ENCODE assay signal across 26 cellular contexts in genomic region chr16:85635545-85636140, GRCh38. TPM values are rescaled to one million over a fixed set of nuclear protein-coding genes. Genes with fewer than 3 reads are reported as not detected.
DNase-seq lines count a peak whose midpoint lies in the region; ATAC-seq, FAIRE-seq and TF ChIP-seq lines count a peak whose summit lies in the region.
"Had no signal": no experiment of that assay in that cellular context is flagged by ENCODE, and none has a peak within 500 bp of the region (broad histone marks: within the 10 kb centered on the region; RNA-seq: fewer than 3 reads in every experiment).

No MANE protein-coding gene starts in this region.

- H2BK15ac ChIP-seq in IMR-90 (ENCODE audit: low read depth, low read length): no peak overlapping the region
- no peak overlapping the region for H2BK15ac ChIP-seq in H1 (ENCODE audit: low read length)
- H2BK15ac ChIP-seq in neuronal stem cell (ENCODE audit: low read length): peak overlapping the region; percentile 62

- H4K20me1 ChIP-seq in IMR-90 (ENCODE audit: insufficient read depth, low read length): peaks cover 98% of the 10 kb centered on the region
- peaks cover 49 to 70% of the 10 kb centered on the region in 2 experiments for H4K20me1 ChIP-seq in H1 (replicated peaks in 1 of 2; ENCODE audit: control insufficient read depth in 1 of 2, insufficient read depth in 2 of 2, low read length in 2 of 2)

- no TSS peak for BruUV-seq in IMR-90 (replicated peaks; lab: Mats Ljungman, UMichigan)

- H3K4me1 ChIP-seq in IMR-90 (ENCODE audit: control insufficient read depth, insufficient read depth, low read length): no peaks in the 10 kb centered on the region
- H3K4me1 ChIP-seq in H1 (replicated peaks in 1 of 4; ENCODE audit: control insufficient read depth in 3 of 4, insufficient read depth in 4 of 4, low read length in 3 of 4): peaks cover 0 to 9% (median 0%) of the 10 kb centered on the region in 4 experiments; a peak in 4 of 7 replicates
- peaks cover 19 to 22% of the 10 kb centered on the region in 2 donors for H3K4me1 ChIP-seq in neuronal stem cell (ENCODE audit: control insufficient read depth in 2 of 2, insufficient read depth in 1 of 2, low read depth in 1 of 2, low read length in 2 of 2)
- H3K4me1 ChIP-seq: ascending aorta had no signal

- H3K79me2 ChIP-seq in H1 (ENCODE audit: control insufficient read depth in 1 of 2, insufficient read depth in 2 of 2, low read length in 2 of 2): peaks cover 3 to 94% of the 10 kb centered on the region in 2 experiments; a peak in 3 of 4 replicates

- no peak overlapping the region for H3K27ac ChIP-seq in IMR-90 (ENCODE audit: insufficient read depth, low read length)
- H3K27ac ChIP-seq in H1 (ENCODE audit: low read depth, low read length): no peak overlapping the region
- no peak overlapping the region for H3K27ac ChIP-seq in neuronal stem cell (replicated peaks; ENCODE audit: low read length)
- no peak overlapping the region for H3K27ac ChIP-seq in caudate nucleus (ENCODE audit: low read depth, low read length)
- H3K27ac ChIP-seq: ascending aorta, hepatocyte, left ventricle myocardium inferior, ovary, spleen, testis had no signal

- H2BK5ac ChIP-seq in IMR-90 (ENCODE audit: low read depth, low read length, poor library complexity, severe bottlenecking): no peak overlapping the region
- no peak overlapping the region for H2BK5ac ChIP-seq in H1 (ENCODE audit: low read depth, low read length)
- peak overlapping the region; percentile 13 for H2BK5ac ChIP-seq in neuronal stem cell (ENCODE audit: low read length)

- FAIRE-seq in H1 (lab: Jason Lieb, UNC): no peak
- FAIRE-seq: frontal cortex had no signal

- no peaks in the 10 kb centered on the region for H3K23me2 ChIP-seq in H1 (ENCODE audit: low read depth, low read length)

- POLR2A ChIA-PET in IMR-90 (lab: Charles Lee; ENCODE audit: unreplicated experiment) (no interaction called here), H1 (lab: Charles Lee; ENCODE audit: partially characterized antibody) (interaction anchor here (0.8 kb wide), 1 partner anchor 34 kb away, joined by 3 read pairs; no protein-coding TSS in a partner anchor)

- H3K14ac ChIP-seq in IMR-90 (replicated peaks; ENCODE audit: low read depth, low read length): no peak overlapping the region
- H3K14ac ChIP-seq in H1 (ENCODE audit: insufficient read length): no peak overlapping the region
- H3K14ac ChIP-seq in neuronal stem cell (ENCODE audit: low read length): peak overlapping the region; percentile 71

- H3K23ac ChIP-seq in IMR-90 (ENCODE audit: low read depth, low read length) (no peak overlapping the region), H1 (ENCODE audit: insufficient read length) (no peak overlapping the region), neuronal stem cell (ENCODE audit: low read depth, low read length, poor library complexity) (peak overlapping the region; percentile 34)

- no peak overlapping the region for H4K5ac ChIP-seq in IMR-90 (ENCODE audit: low read depth, low read length)
- H4K5ac ChIP-seq in H1 (ENCODE audit: insufficient read length, low read depth, low read length): no peak overlapping the region

- no peaks in the 10 kb centered on the region for H3K9me1 ChIP-seq in IMR-90 (ENCODE audit: insufficient read depth, low read length)

- H3K36me3 ChIP-seq in IMR-90 (ENCODE audit: control insufficient read depth, insufficient read depth, low read length): peaks cover 4% of the 10 kb centered on the region; the same call in 1 of the 2 replicates
- H3K36me3 ChIP-seq in H1 (ENCODE audit: control insufficient read depth in 2 of 4, insufficient read depth in 4 of 4, low read length in 3 of 4): peaks cover 0 to 11% (median 0%) of the 10 kb centered on the region in 4 experiments; a peak in 4 of 8 replicates
- H3K36me3 ChIP-seq in neuronal stem cell (replicated peaks in 1 of 2; ENCODE audit: control insufficient read depth in 2 of 2, insufficient read depth in 2 of 2, low read length in 2 of 2): peaks cover 0 to 49% of the 10 kb centered on the region in 2 donors
- H3K36me3 ChIP-seq: ovary had no signal

- TF ChIP-seq EP300 in H1 (IDR thresholded peaks at IDR 0.05; ENCODE audit: borderline replicate concordance in 1 of 2, low read depth in 2 of 2, low read length in 2 of 2): no peak

- H3K9me3 ChIP-seq in IMR-90 (ENCODE audit: control insufficient read depth, insufficient read depth, low read length): no peaks in the 10 kb centered on the region
- no peaks in the 10 kb centered on the region for H3K9me3 ChIP-seq in H1 (ENCODE audit: insufficient read depth in 2 of 2, low read depth in 1 of 2, low read length in 1 of 2)
- no peaks in the 10 kb centered on the region for H3K9me3 ChIP-seq in neuronal stem cell (replicated peaks in 1 of 2; ENCODE audit: control insufficient read depth in 2 of 2, insufficient read depth in 1 of 2, low read depth in 1 of 2, low read length in 2 of 2)
- H3K9me3 ChIP-seq: ascending aorta, left ventricle myocardium inferior, ovary, spleen, testis had no signal

- H2AFZ ChIP-seq in IMR-90 (replicated peaks; ENCODE audit: low read length, poor library complexity): no peak overlapping the region
- H2AFZ ChIP-seq in H1 (ENCODE audit: low read length): no peak overlapping the region
- no peak overlapping the region for H2AFZ ChIP-seq in neuronal stem cell (ENCODE audit: low read length)
- H2AFZ ChIP-seq: hepatocyte had no signal

- H2AK5ac ChIP-seq in IMR-90 (ENCODE audit: low read depth, low read length) (no peak overlapping the region), H1 (ENCODE audit: low read depth, low read length) (no peak overlapping the region), neuronal stem cell (ENCODE audit: low read depth, low read length) (peak overlapping the region; percentile 90)

- intact Hi-C loops in IMR-90 (cut with micrococcal nuclease): no loop called here

- H2BK120ac ChIP-seq in IMR-90 (ENCODE audit: low read depth, low read length) (no peak overlapping the region), H1 (replicated peaks; ENCODE audit: low read depth, low read length) (no peak overlapping the region), neuronal stem cell (ENCODE audit: low read depth, low read length) (peak overlapping the region; percentile 17)

- CTCF ChIA-PET in IMR-90 (lab: Yijun Ruan, JAX): no interaction called here
- CTCF ChIA-PET in H1 (lab: Charles Lee; ENCODE audit: partially characterized antibody): interaction anchor here (0.9 to 4.3 kb wide), 15 partner anchors 8 to 303 kb away, joined by 3 to 27 read pairs (median 6); no protein-coding TSS in a partner anchor

- WGBS in IMR-90 (ENCODE audit: extremely low coverage in 2 of 2, insufficient read length in 1 of 2), 2 experiments: 92% methylated on average over 5 of the region's 26 CpGs; no CpG with 5 or more reads in 1 of the 2 experiments
- WGBS in H1 (ENCODE audit: extremely low coverage in 1 of 2, insufficient coverage in 1 of 2, insufficient read length in 1 of 2, insufficient replicate concordance in 2 of 2, low coverage in 1 of 2, low lambda C conversion rate in 2 of 2, missing lambda C conversion rate in 1 of 2), 2 experiments: 86% methylated on average over 20 of the region's 26 CpGs; no CpG with 5 or more reads in 1 of the 2 experiments
- no CpG with 5 or more reads among the region's 26 CpGs for WGBS in neuronal stem cell (ENCODE audit: extremely low coverage in 2 of 2, insufficient read length in 2 of 2, insufficient replicate concordance in 1 of 2), 2 donors

- H3K4ac ChIP-seq in IMR-90 (ENCODE audit: low read depth, low read length) (no peak overlapping the region), H1 (replicated peaks; ENCODE audit: insufficient read length, low read depth, low read length) (no peak overlapping the region), neuronal stem cell (ENCODE audit: low read length) (peak overlapping the region; percentile 66)

- H4K91ac ChIP-seq in IMR-90 (ENCODE audit: insufficient read depth, low read depth, low read length) (no peak overlapping the region), H1 (replicated peaks; ENCODE audit: insufficient read length, low read length) (no peak overlapping the region), neuronal stem cell (ENCODE audit: low read depth, low read length, poor library complexity) (peak overlapping the region; percentile 53)

- no peak overlapping the region for H3K18ac ChIP-seq in IMR-90 (ENCODE audit: low read depth, low read length)
- H3K18ac ChIP-seq in H1 (ENCODE audit: extremely low read depth, low read length): no peak overlapping the region
- peak overlapping the region; percentile 87 for H3K18ac ChIP-seq in neuronal stem cell (ENCODE audit: low read length)

- H3K4me2 ChIP-seq in IMR-90 (ENCODE audit: low read depth, low read length): no peak overlapping the region
- H3K4me2 ChIP-seq in H1 (ENCODE audit: insufficient read depth in 1 of 2, low read depth in 2 of 2, low read length in 2 of 2): no peak overlapping the region
- H3K4me2 ChIP-seq in neuronal stem cell (ENCODE audit: insufficient read depth, low read length, poor library complexity, severe bottlenecking): no peak overlapping the region
- H3K4me2 ChIP-seq: hepatocyte had no signal

- TF ChIP-seq RAD21 in IMR-90 (IDR thresholded peaks at IDR 0.05; ENCODE audit: low read length) (no peak), H1 (IDR thresholded peaks at IDR 0.05 in 1 of 2, conservative IDR thresholded peaks at IDR 0.05 in 1 of 2; ENCODE audit: low read depth in 2 of 2, low read length in 2 of 2) (no peak)

- no peak overlapping the region for H3K4me3 ChIP-seq in IMR-90 (ENCODE audit: insufficient read depth, low read depth, low read length)
- H3K4me3 ChIP-seq in H1 (ENCODE audit: extremely low read depth in 1 of 4, insufficient read depth in 2 of 4, low read depth in 3 of 4, low read length in 4 of 4): no peak overlapping the region
- H3K4me3 ChIP-seq in neuronal stem cell (ENCODE audit: low read length in 2 of 2): no peak overlapping the region
- H3K4me3 ChIP-seq: ascending aorta, hepatocyte, left ventricle myocardium inferior, ovary, spleen, testis had no signal

- ATAC-seq in IMR-90 (ENCODE audit: low read depth): no peak
- ATAC-seq in GM18498 (IDR thresholded peaks at IDR 0.05; ENCODE audit: unreplicated experiment): no peak
- ATAC-seq: esophagus mucosa; naive thymus-derived CD8-positive, alpha-beta T cell had no signal

- in situ Hi-C loops in IMR-90 (cut with MboI; ENCODE audit: low sequenced_read_pairs): no loop called here

- H3K79me1 ChIP-seq in IMR-90 (ENCODE audit: low read depth in 1 of 2, low read length in 2 of 2): peaks cover 11 to 33% of the 10 kb centered on the region in 2 experiments; a peak in 3 of 4 replicates
- H3K79me1 ChIP-seq in H1 (ENCODE audit: low read depth, low read length): peaks cover 29% of the 10 kb centered on the region
- peaks cover 18% of the 10 kb centered on the region for H3K79me1 ChIP-seq in neuronal stem cell (ENCODE audit: low read depth, low read length)

- DNase-seq in COLO668 (lab: John Stamatoyannopoulos, UW; ENCODE audit: unreplicated experiment) (peak; percentile 72), IMR-90 (no peak), H1 (ENCODE audit: low read depth in 1 of 2, low spot score in 2 of 2) (no peak), neuronal stem cell (ENCODE audit: low spot score) (no peak), caudate nucleus (lab: John Stamatoyannopoulos, UW) (no peak), GM10266 (ENCODE audit: extremely low spot score) (no peak)
- DNase-seq: activated B cell treated with CpG ODN at 0.5 μM for 24 hours; activated CD4-positive, alpha-beta memory T cell treated with anti-CD3 and anti-CD28 coated beads for 36 hours; CD4-positive, CD25-positive, alpha-beta regulatory T cell; GF-D8; left ventricle myocardium inferior; naive thymus-derived CD8-positive, alpha-beta T cell; NCI-H1092 treated with DMSO at 0.1 percent for 48 hours; NCI-H446 treated with DMSO at 0.1 percent for 48 hours; ovary; Right ventricle myocardium superior; spleen; stimulated activated CD4-positive, alpha-beta T cell treated with anti-CD3 and anti-CD28 coated beads, Interleukin-4, amount 100 ng/mL, for 24 hours; stimulated activated naive CD4-positive, alpha-beta T cell; SW 1271; testis had no signal

- H2BK20ac ChIP-seq in IMR-90 (ENCODE audit: low read depth, low read length): no peak overlapping the region
- H2BK20ac ChIP-seq in H1 (ENCODE audit: low read length): no peak overlapping the region

- H4K8ac ChIP-seq in IMR-90 (ENCODE audit: low read depth in 2 of 2, low read length in 2 of 2) (no peak overlapping the region), H1 (ENCODE audit: extremely low read depth, insufficient read depth, low read length) (peak overlapping the region; percentile 25; the same call in 1 of the 2 replicates), neuronal stem cell (ENCODE audit: low read depth, low read length) (no peak overlapping the region)

- no peak overlapping the region for H3K9ac ChIP-seq in IMR-90 (ENCODE audit: low read depth, low read length)
- H3K9ac ChIP-seq in H1 (replicated peaks in 1 of 4; ENCODE audit: extremely low read depth in 1 of 4, low read depth in 3 of 4, low read length in 3 of 4): no peak overlapping the region
- peak overlapping the region; percentile 81 for H3K9ac ChIP-seq in neuronal stem cell (ENCODE audit: low read depth, low read length, poor library complexity)

- no peak for TF ChIP-seq POLR2A in IMR-90 (IDR thresholded peaks at IDR 0.05; ENCODE audit: low read depth, low read length)
- TF ChIP-seq POLR2A in H1 (IDR thresholded peaks at IDR 0.05; ENCODE audit: control extremely low read depth in 1 of 2, low read depth in 2 of 2, low read length in 2 of 2): no peak

- H2AK9ac ChIP-seq in IMR-90 (replicated peaks; ENCODE audit: low read depth, low read length, poor library complexity): peak overlapping the region; percentile 8

- H2BK12ac ChIP-seq in H1 (ENCODE audit: low read depth, low read length) (no peak overlapping the region), neuronal stem cell (ENCODE audit: low read length) (peak overlapping the region; percentile 41)

- H3K56ac ChIP-seq in IMR-90 (ENCODE audit: extremely low read depth, insufficient read depth, low read length): no peak overlapping the region
- H3K56ac ChIP-seq in H1 (replicated peaks; ENCODE audit: insufficient read length, low read depth, low read length): no peak overlapping the region

- no peak for TF ChIP-seq CTCF in IMR-90 (conservative IDR thresholded peaks at IDR 0.05; ENCODE audit: low read depth, low read length)
- no peak for TF ChIP-seq CTCF in H1 (IDR thresholded peaks at IDR 0.05; ENCODE audit: control extremely low read depth in 1 of 3, insufficient read depth in 1 of 3, low read depth in 1 of 3, low read length in 3 of 3)
- TF ChIP-seq CTCF in GM10266 (IDR thresholded peaks at IDR 0.05; ENCODE audit: control insufficient read depth, insufficient read depth, low read depth, missing control alignments): no peak

- H3K27me3 ChIP-seq in IMR-90 (ENCODE audit: control insufficient read depth, insufficient read depth, low read length): no peaks in the 10 kb centered on the region
- H3K27me3 ChIP-seq in H1 (replicated peaks in 1 of 4; ENCODE audit: control insufficient read depth in 3 of 4, extremely low read depth in 1 of 4, insufficient read depth in 3 of 4, low read length in 3 of 4): no peaks in the 10 kb centered on the region
- H3K27me3 ChIP-seq in neuronal stem cell (ENCODE audit: control insufficient read depth in 3 of 3, insufficient read depth in 3 of 3, low read depth in 1 of 3, low read length in 3 of 3): no peaks in the 10 kb centered on the region
- H3K27me3 ChIP-seq: ascending aorta, hepatocyte, ovary, spleen, testis had no signal

- dilution Hi-C loops in IMR-90 (cut with HindIII; ENCODE audit: low sequenced_read_pairs, unreplicated experiment): no loop called here

RNA-seq across cellular contexts. Expression of gene GSE1, which starts 22.5 kb away (rescaled TPM):
- 9.4 and 14.9 TPM in 2 replicates for total RNA-seq in IMR-90 (2012; rRNA removed)
- polyA plus RNA-seq in IMR-90 (2012; rRNA removed): 25.5 and 30.8 TPM in 2 replicates
- 17.0 and 25.6 TPM in 2 replicates for polyA plus RNA-seq in IMR-90 (2012; cell fraction: cytosol; rRNA removed)
- polyA plus RNA-seq in IMR-90 (2012; cell fraction: nucleus; rRNA removed; ENCODE audit: low replicate concordance): 79.5 and 93.9 TPM in 2 replicates
- total RNA-seq in H1 (2021; fragmentation: NEBNext Ultra II Directional; extraction: Animal tissue kit (Norgen Biotek cat#: 25700)): 65.6 and 66.2 TPM in 2 replicates
- polyA plus RNA-seq in H1 (2011; rRNA removed): 26.0 and 40.0 TPM in 2 replicates
- polyA plus RNA-seq in H1 (2011; cell fraction: cytosol; rRNA removed): 26.5 TPM
- 123 TPM for polyA plus RNA-seq in H1 (2011; cell fraction: nucleus; rRNA removed)
- 42.4 to 51.0 TPM (median 44.8 TPM) in 4 replicates for polyA plus RNA-seq in H1 (2012, experiment 1 of 2)
- polyA plus RNA-seq in H1 (2012, experiment 2 of 2): 18.4 TPM
- 30.0 TPM for polyA plus RNA-seq in H1 (2013, experiment 1 of 2)
- polyA plus RNA-seq in H1 (2013, experiment 2 of 2): 30.1 TPM
- 35.8 and 37.6 TPM in 2 replicates for polyA minus RNA-seq in H1 (2011; rRNA and poly(A)+ RNA removed)
- 76.6 TPM for polyA minus RNA-seq in H1 (2011; cell fraction: cytosol; rRNA and poly(A)+ RNA removed)
- 93.7 TPM for polyA minus RNA-seq in H1 (2011; cell fraction: nucleus; rRNA and poly(A)+ RNA removed)
- 5.7 TPM for polyA plus RNA-seq in neuronal stem cell (2013, experiment 1 of 2)
- polyA plus RNA-seq in neuronal stem cell (2013, experiment 2 of 2): 6.2 TPM

RNA-seq across cellular contexts. Expression of gene GINS2, which starts 53.1 kb away (rescaled TPM):
- 12.8 and 13.4 TPM in 2 replicates for total RNA-seq in IMR-90 (2012; rRNA removed)
- polyA plus RNA-seq in IMR-90 (2012; rRNA removed): 11.3 and 12.0 TPM in 2 replicates
- 4.0 and 9.5 TPM in 2 replicates for polyA plus RNA-seq in IMR-90 (2012; cell fraction: cytosol; rRNA removed)
- 1.7 and 3.6 TPM in 2 replicates for polyA plus RNA-seq in IMR-90 (2012; cell fraction: nucleus; rRNA removed; ENCODE audit: low replicate concordance)
- 51.4 and 59.1 TPM in 2 replicates for total RNA-seq in H1 (2021; fragmentation: NEBNext Ultra II Directional; extraction: Animal tissue kit (Norgen Biotek cat#: 25700))
- 22.5 and 29.4 TPM in 2 replicates for polyA plus RNA-seq in H1 (2011; rRNA removed)
- polyA plus RNA-seq in H1 (2011; cell fraction: cytosol; rRNA removed): 31.5 TPM
- polyA plus RNA-seq in H1 (2011; cell fraction: nucleus; rRNA removed): 18.3 TPM
- polyA plus RNA-seq in H1 (2012, experiment 1 of 2): 34.6 to 46.9 TPM (median 38.3 TPM) in 4 replicates
- polyA plus RNA-seq in H1 (2012, experiment 2 of 2): 17.0 TPM
- 28.2 TPM for polyA plus RNA-seq in H1 (2013, experiment 1 of 2)
- polyA plus RNA-seq in H1 (2013, experiment 2 of 2): 28.2 TPM
- 24.8 and 29.1 TPM in 2 replicates for polyA minus RNA-seq in H1 (2011; rRNA and poly(A)+ RNA removed)
- 14.1 TPM for polyA minus RNA-seq in H1 (2011; cell fraction: cytosol; rRNA and poly(A)+ RNA removed)
- polyA minus RNA-seq in H1 (2011; cell fraction: nucleus; rRNA and poly(A)+ RNA removed): 18.6 TPM
- 32.2 TPM for polyA plus RNA-seq in neuronal stem cell (2013, experiment 1 of 2)
- 33.2 TPM for polyA plus RNA-seq in neuronal stem cell (2013, experiment 2 of 2)
- total RNA-seq: ascending aorta had no signal
